19 cellular contexts compared by ENCODE assay signal in the genomic region with DNA sequence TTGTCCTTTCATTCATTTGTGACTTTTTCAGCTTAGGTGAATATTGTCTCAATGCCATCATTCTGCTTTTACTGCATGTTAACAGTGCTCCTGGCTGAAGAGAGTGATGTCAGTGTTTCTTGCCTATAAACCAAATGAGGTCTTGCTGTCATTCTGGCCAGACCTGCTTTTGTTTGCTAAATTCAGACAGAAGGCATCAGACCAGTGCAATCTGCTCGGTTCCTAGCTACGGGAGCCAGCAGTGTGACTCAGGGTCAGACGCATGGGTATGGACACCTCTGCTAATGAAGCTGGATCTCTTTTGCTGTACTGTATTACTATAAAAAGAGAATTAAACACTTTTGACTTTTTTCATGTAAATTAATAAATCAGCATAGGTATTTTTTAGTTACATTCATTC.
"Had no signal": no experiment of that assay in that cellular context is flagged by ENCODE, and none has a peak within 500 bp of the region (broad histone marks: within the 10 kb centered on the region; RNA-seq: fewer than 3 reads in every experiment).

No MANE protein-coding gene starts in this region.

- H3K27ac Mint-ChIP-seq: activated CD4-positive, alpha-beta memory T cell treated with anti-CD3 and anti-CD28 coated beads, Interleukin-2, amount 10 ng/mL, durations not matched to agents 7 days and 5 days; activated naive CD4-positive, alpha-beta T cell treated with anti-CD3 and anti-CD28 coated beads, Interleukin-2, amount 10 ng/mL, durations not matched to agents 7 days and 5 days; activated naive CD8-positive, alpha-beta T cell treated with anti-CD3 and anti-CD28 coated beads for 36 hours; activated T-cell treated with anti-CD3 and anti-CD28 coated beads, Interleukin-2, amount 50 U/mL, for 72 hours; activated T-helper 2 cell treated with anti-CD3 and anti-CD28 coated beads, Interferon-gamma antibody, Interleukin-2, Interleukin-4, amounts not matched to agents 10 μg/mL and 5 μg/mL and 100 μg/mL, durations not matched to agents 14 hours and 24 hours and 36 hours; T-helper 1 cell treated with Interleukin-12 subunit alpha and Interleukin-12 subunit beta and Interleukin-4 antibody, amounts not matched to agents 30 μg/mL and 1 μg/mL, for 36 hours had no signal

- H3K4me3 ChIP-seq: PC-9 had no signal

- H3K27me3 Mint-ChIP-seq: activated CD4-positive, alpha-beta memory T cell treated with anti-CD3 and anti-CD28 coated beads, Interleukin-2, amount 10 ng/mL, durations not matched to agents 7 days and 5 days; activated naive CD4-positive, alpha-beta T cell treated with anti-CD3 and anti-CD28 coated beads, Interleukin-2, amount 10 ng/mL, durations not matched to agents 7 days and 5 days; activated naive CD8-positive, alpha-beta T cell treated with anti-CD3 and anti-CD28 coated beads for 36 hours had no signal

- H2AFZ ChIP-seq: PC-9 had no signal

- H3K36me3 ChIP-seq: brain microvascular endothelial cell had no signal

- H3K4me1 Mint-ChIP-seq: activated CD4-positive, alpha-beta memory T cell treated with anti-CD3 and anti-CD28 coated beads, Interleukin-2, amount 10 ng/mL, durations not matched to agents 7 days and 5 days; activated naive CD4-positive, alpha-beta T cell treated with anti-CD3 and anti-CD28 coated beads, Interleukin-2, amount 10 ng/mL, durations not matched to agents 7 days and 5 days; activated naive CD8-positive, alpha-beta T cell treated with anti-CD3 and anti-CD28 coated beads for 36 hours had no signal

- H3K27ac ChIP-seq: brain microvascular endothelial cell, PC-9 had no signal

- H3K4me3 Mint-ChIP-seq: activated CD4-positive, alpha-beta memory T cell treated with anti-CD3 and anti-CD28 coated beads, Interleukin-2, amount 10 ng/mL, durations not matched to agents 7 days and 5 days; activated naive CD4-positive, alpha-beta T cell treated with anti-CD3 and anti-CD28 coated beads, Interleukin-2, amount 10 ng/mL, durations not matched to agents 7 days and 5 days; activated naive CD8-positive, alpha-beta T cell treated with anti-CD3 and anti-CD28 coated beads for 36 hours; activated T-cell treated with anti-CD3 and anti-CD28 coated beads, Interleukin-2, amount 50 U/mL, for 72 hours; T-helper 1 cell treated with Interleukin-12 subunit alpha and Interleukin-12 subunit beta and Interleukin-4 antibody, amounts not matched to agents 30 μg/mL and 1 μg/mL, for 36 hours had no signal

- H3K4me2 ChIP-seq: PC-9 had no signal

- H3K36me3 Mint-ChIP-seq: activated naive CD4-positive, alpha-beta T cell treated with anti-CD3 and anti-CD28 coated beads, Interleukin-2, amount 10 ng/mL, durations not matched to agents 7 days and 5 days; activated naive CD8-positive, alpha-beta T cell treated with anti-CD3 and anti-CD28 coated beads for 36 hours had no signal

- H3K9me3 Mint-ChIP-seq: activated CD4-positive, alpha-beta memory T cell treated with anti-CD3 and anti-CD28 coated beads, Interleukin-2, amount 10 ng/mL, durations not matched to agents 7 days and 5 days; activated naive CD4-positive, alpha-beta T cell treated with anti-CD3 and anti-CD28 coated beads, Interleukin-2, amount 10 ng/mL, durations not matched to agents 7 days and 5 days; activated T-helper 2 cell treated with anti-CD3 and anti-CD28 coated beads, Interferon-gamma antibody, Interleukin-2, Interleukin-4, amounts not matched to agents 10 μg/mL and 5 μg/mL and 100 μg/mL, durations not matched to agents 14 hours and 24 hours and 36 hours had no signal

- ATAC-seq: activated T-cell treated with anti-CD3 and anti-CD28 coated beads, Interleukin-2, amount 50 U/mL, for 72 hours had no signal

- DNase-seq: activated CD4-positive, alpha-beta memory T cell treated with anti-CD3 and anti-CD28 coated beads, Interleukin-2, amount 10 ng/mL, durations not matched to agents 7 days and 5 days; activated CD4-positive, alpha-beta T cell treated with anti-CD3 and anti-CD28 coated beads, Interleukin-2, amount 50 U/mL, for 1 hour; activated CD4-positive, CD25-positive, alpha-beta regulatory T cell; activated gamma-delta T cell treated with Interleukin-2 at 50 U/mL for 16 hours; activated naive CD4-positive, alpha-beta T cell treated with anti-CD3 and anti-CD28 coated beads, Interleukin-2, amount 10 ng/mL, durations not matched to agents 7 days and 5 days; activated naive CD8-positive, alpha-beta T cell treated with anti-CD3 and anti-CD28 coated beads for 36 hours; activated T-cell treated with anti-CD3 and anti-CD28 coated beads for 4 hours; activated T-cell treated with anti-CD3 and anti-CD28 coated beads, Interleukin-2, amount 50 U/mL, for 72 hours; brain microvascular endothelial cell; MM.1S; NCI-H1105; NCI-H1436; NCI-H1694 treated with DMSO at 0.1 percent for 48 hours; NCI-H2029 treated with DMSO at 0.1 percent for 48 hours; NCI-H524; PC-9; SHP77 treated with DMSO at 0.1 percent for 48 hours had no signal
